ENCODE assay signal across 7 cellular contexts in the genomic region with DNA sequence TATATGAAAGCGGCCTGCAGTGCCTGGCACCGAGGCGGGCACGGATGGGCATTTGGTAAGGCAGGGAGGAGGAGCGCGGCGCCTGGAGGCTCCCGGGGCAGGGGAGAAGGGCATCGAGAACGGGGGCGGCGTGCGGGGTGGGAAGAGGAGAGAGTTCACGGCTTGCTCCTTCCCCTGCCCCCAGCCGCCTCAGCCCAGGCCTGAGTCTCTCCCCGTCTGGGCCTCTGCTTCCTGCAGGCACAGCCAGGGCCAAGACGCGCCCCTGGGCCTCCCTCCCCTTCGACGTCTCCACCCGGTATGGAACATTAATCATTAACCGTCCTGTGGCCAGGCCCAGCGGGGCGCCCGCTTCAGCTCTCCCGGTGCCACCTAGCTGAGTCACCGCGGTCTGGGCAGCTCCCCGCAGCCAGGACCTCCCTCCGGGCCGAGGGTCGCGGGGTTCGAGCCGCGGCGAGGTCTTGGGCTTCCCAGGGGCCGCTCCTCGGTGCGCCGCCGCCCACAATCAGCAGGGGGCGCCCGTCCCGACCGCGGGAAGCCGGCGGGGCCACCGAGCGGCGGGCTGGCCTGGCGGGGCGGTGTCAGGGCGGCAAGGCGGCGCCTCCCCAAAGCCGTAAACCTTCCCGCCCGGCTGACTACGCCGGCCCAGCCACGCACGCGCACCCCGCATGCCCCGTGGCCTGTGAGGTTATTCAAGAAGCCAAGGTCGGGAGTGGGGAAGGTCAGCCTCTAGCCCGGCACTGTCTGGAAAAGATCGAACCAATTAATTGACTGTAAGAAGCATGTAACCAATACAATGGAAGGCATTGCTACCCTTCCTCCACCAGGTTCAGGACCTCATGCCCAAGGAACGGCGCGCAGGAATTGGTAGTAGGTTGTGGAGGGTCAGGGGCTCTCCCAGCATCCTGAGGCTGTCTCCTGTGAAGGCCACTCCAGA. TPM values are rescaled to one million over a fixed set of nuclear protein-coding genes. Genes with fewer than 3 reads are reported as not detected.
DNase-seq lines count a peak whose midpoint lies in the region; ATAC-seq lines count a peak whose summit lies in the region.

No MANE protein-coding gene starts in this region.

- H3K4me3 ChIP-seq in iPS-15b (ENCODE audit: low read depth, low read length) (peak overlapping the region; percentile 55), skeletal muscle satellite cell (ENCODE audit: low read length) (peak overlapping the region; percentile 58)

- H3K4me1 ChIP-seq in iPS-15b (ENCODE audit: control insufficient read depth, insufficient read depth, low read length) (peaks cover 4% of the 10 kb centered on the region), skeletal muscle satellite cell (ENCODE audit: control insufficient read depth, insufficient read depth, low read length) (peaks cover 40% of the 10 kb centered on the region)

- H3K27me3 ChIP-seq in iPS-15b (ENCODE audit: control insufficient read depth, insufficient read depth, low read length) (peaks cover 11% of the 10 kb centered on the region), skeletal muscle satellite cell (ENCODE audit: control insufficient read depth, insufficient read depth, low read length) (peaks cover 3% of the 10 kb centered on the region)

- H3K9me3 ChIP-seq in iPS-15b (ENCODE audit: control insufficient read depth, insufficient read depth, low read length), result no peaks in the 10 kb centered on the region
- H3K9me3 ChIP-seq in skeletal muscle satellite cell (replicated peaks; ENCODE audit: low read length), result no peaks in the 10 kb centered on the region

- ATAC-seq in GM18498 (IDR thresholded peaks at IDR 0.05; ENCODE audit: unreplicated experiment) (peak; percentile 63), HG02763 (IDR thresholded peaks at IDR 0.05; ENCODE audit: unreplicated experiment) (peak; percentile 55)

- no peak overlapping the region for H3K9ac ChIP-seq in iPS-15b (ENCODE audit: low read depth, low read length)
- peak overlapping the region; percentile 48 for H3K9ac ChIP-seq in skeletal muscle satellite cell (ENCODE audit: low read depth, low read length)

- H3K36me3 ChIP-seq in iPS-15b (ENCODE audit: control insufficient read depth, insufficient read depth, low read length) (no peaks in the 10 kb centered on the region), skeletal muscle satellite cell (ENCODE audit: insufficient read depth, low read length) (no peaks in the 10 kb centered on the region)

- H3K4me2 ChIP-seq in skeletal muscle satellite cell (ENCODE audit: low read length), result peak overlapping the region; percentile 82

- DNase-seq in NCI-H1105 treated with DMSO at 0.1 percent for 48 hours (lab: John Stamatoyannopoulos, UW), result peak; percentile 60
- peak; percentile 71 for DNase-seq in T-helper 9 cell
- DNase-seq in astrocyte of the hippocampus (ENCODE audit: low read depth, low spot score), result peak; percentile 94

RNA-seq across cellular contexts. Expression of gene RD3, which starts 23.4 kb away (rescaled TPM):
- not detected in 2 replicates for total RNA-seq in skeletal muscle satellite cell (2012; rRNA removed)

Comparison
In these comparisons a context has a peak if more than half of its experiments do, and no peak if none do; other contexts are left out.
1. Peak in every context shown above with its lines: DNase-seq, ATAC-seq and H3K4me3 ChIP-seq.